ENCODE assay signal across 16 cellular contexts in the genomic region with DNA sequence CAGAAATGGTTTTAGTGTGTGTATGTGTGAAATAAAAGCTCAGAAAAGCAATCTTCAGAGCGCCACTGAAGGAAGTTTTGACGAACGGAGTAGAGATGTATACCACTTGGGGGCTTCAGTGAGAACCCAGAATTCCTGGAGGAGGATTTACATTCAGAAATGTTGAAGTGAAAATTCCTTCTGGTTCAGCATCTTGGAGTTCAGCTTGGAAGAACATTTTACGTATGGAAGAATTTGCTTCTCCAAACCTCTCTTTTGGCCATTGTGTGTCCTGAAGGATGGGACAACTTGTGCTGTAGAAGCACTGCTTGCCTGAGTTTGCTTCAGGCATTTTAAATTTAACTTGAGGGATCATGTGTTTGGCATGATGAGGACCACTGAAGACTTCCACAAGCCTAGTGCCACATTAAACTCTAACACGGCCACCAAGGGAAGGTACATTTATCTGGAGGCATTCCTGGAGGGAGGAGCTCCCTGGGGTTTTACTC. TPM values are rescaled to one million over a fixed set of nuclear protein-coding genes. Genes with fewer than 3 reads are reported as not detected.
A peak's percentile ranks its signal among the peaks of the same experiment; 100 is the strongest.
DNase-seq lines count a peak whose midpoint lies in the region; ATAC-seq and TF ChIP-seq lines count a peak whose summit lies in the region.
"Had no signal": no experiment of that assay in that cellular context is flagged by ENCODE, and none has a peak within 500 bp of the region (broad histone marks: within the 10 kb centered on the region; RNA-seq: fewer than 3 reads in every experiment).

No MANE protein-coding gene starts in this region.

- POLR2A ChIA-PET in OCI-LY7 (lab: Charles Lee): no interaction called here

- peak overlapping the region; percentile 32 for H3K9ac ChIP-seq in adipocyte (ENCODE audit: low read length)

- H2AFZ ChIP-seq in ACC112 (ENCODE audit: low read length, unreplicated experiment): peak overlapping the region; percentile 45
- peak overlapping the region; percentile 96 for H2AFZ ChIP-seq in neuron (ENCODE audit: low read depth, low read length)
- no peak overlapping the region for H2AFZ ChIP-seq in OCI-LY7 (ENCODE audit: low read length)

- H4K20me1 ChIP-seq in OCI-LY7 (ENCODE audit: insufficient read depth, low read length): no peaks in the 10 kb centered on the region

- H3K9me3 ChIP-seq in adipocyte (ENCODE audit: control insufficient read depth, low read length): no peaks in the 10 kb centered on the region
- peaks cover 0 to 5% (median 0%) of the 10 kb centered on the region in 11 donors for H3K9me3 ChIP-seq in heart right ventricle
- peaks cover 7% of the 10 kb centered on the region for H3K9me3 ChIP-seq in neuron (ENCODE audit: low read length)
- no peaks in the 10 kb centered on the region for H3K9me3 ChIP-seq in OCI-LY7 (ENCODE audit: low read length)
- H3K9me3 ChIP-seq: esophagus squamous epithelium had no signal

- H3K4me1 ChIP-seq in ACC112 (ENCODE audit: control insufficient read depth, insufficient read depth, low read length, unreplicated experiment) (no peaks in the 10 kb centered on the region), adipocyte (ENCODE audit: control insufficient read depth, insufficient read depth, low read length) (peaks cover 8% of the 10 kb centered on the region), heart right ventricle (peaks cover 0 to 16% (median 0%) of the 10 kb centered on the region in 9 donors), neuron (ENCODE audit: insufficient read depth, low read length) (peaks cover 34% of the 10 kb centered on the region), OCI-LY7 (ENCODE audit: insufficient read depth, low read length, poor library complexity, severe bottlenecking) (no peaks in the 10 kb centered on the region)

- no peak overlapping the region for H3K4me2 ChIP-seq in OCI-LY7 (ENCODE audit: low read length)

- no peaks in the 10 kb centered on the region for H3K79me2 ChIP-seq in ACC112 (ENCODE audit: control insufficient read depth, insufficient read depth, low read length, unreplicated experiment)
- no peaks in the 10 kb centered on the region for H3K79me2 ChIP-seq in OCI-LY7 (ENCODE audit: insufficient read depth, low read depth, low read length)

- TF ChIP-seq CTCF in heart right ventricle (IDR thresholded peaks at IDR 0.05) (peak in 1 of 9 donors; percentile 9), OCI-LY7 (conservative IDR thresholded peaks at IDR 0.05; ENCODE audit: low read length) (no peak)

- intact Hi-C loops in heart right ventricle (cut with DNase I): loop anchor here in 6 of 10 donors (2.0 to 10.0 kb wide), 4 partner anchors 62 to 769 kb away; no protein-coding TSS in a partner anchor
- intact Hi-C loops in OCI-LY7 (cut with micrococcal nuclease; ENCODE audit: unreplicated experiment): no loop called here

- DNase-seq in adipocyte (ENCODE audit: low read depth): peak; percentile 24
- no peak for DNase-seq in heart right ventricle
- DNase-seq in H4 (ENCODE audit: low spot score): no peak
- DNase-seq in OCI-LY7 (ENCODE audit: low spot score): no peak
- DNase-seq in NCI-H82 (lab: John Stamatoyannopoulos, UW): no peak
- DNase-seq: activated CD4-positive, alpha-beta T cell treated with anti-CD3 and anti-CD28 coated beads for 48 hours; activated naive CD4-positive, alpha-beta T cell treated with anti-CD3 and anti-CD28 coated beads for 36 hours; esophagus squamous epithelium; SHP77; stimulated activated CD4-positive, alpha-beta T cell treated with anti-CD3 and anti-CD28 coated beads, Interleukin-1b, Interleukin-23, amount 100 ng/mL, for 48 hours had no signal

- CTCF ChIA-PET in OCI-LY7 (lab: Charles Lee; ENCODE audit: unreplicated experiment): no interaction called here

- 14 to 20% methylated on average over 5 of the region's 5 CpGs for WGBS in heart right ventricle, 2 donors

- H3K27me3 ChIP-seq in ACC112 (ENCODE audit: insufficient read depth, low read length): peaks cover 34% of the 10 kb centered on the region
- H3K27me3 ChIP-seq in adipocyte (replicated peaks; ENCODE audit: control insufficient read depth, insufficient read depth, low read length): peaks cover 9% of the 10 kb centered on the region
- peaks cover 0 to 28% (median 11%) of the 10 kb centered on the region in 7 donors for H3K27me3 ChIP-seq in heart right ventricle
- no peaks in the 10 kb centered on the region for H3K27me3 ChIP-seq in neuron (ENCODE audit: insufficient read depth, low read length)

- no peaks in the 10 kb centered on the region for H3K36me3 ChIP-seq in ACC112 (ENCODE audit: insufficient read depth, low read length)
- H3K36me3 ChIP-seq in adipocyte (ENCODE audit: control insufficient read depth, insufficient read depth, low read length, severe bottlenecking): no peaks in the 10 kb centered on the region
- no peaks in the 10 kb centered on the region for H3K36me3 ChIP-seq in heart right ventricle
- peaks cover 10% of the 10 kb centered on the region for H3K36me3 ChIP-seq in neuron (ENCODE audit: insufficient read depth, low read length)
- no peaks in the 10 kb centered on the region for H3K36me3 ChIP-seq in OCI-LY7 (ENCODE audit: insufficient read depth, low read length)
- H3K36me3 ChIP-seq: esophagus squamous epithelium had no signal

- no TSS peak for BruUV-seq in OCI-LY7 (replicated peaks; lab: Mats Ljungman, UMichigan)

- H3K27ac ChIP-seq in ACC112 (ENCODE audit: low read depth, low read length) (no peak overlapping the region), heart right ventricle (peak overlapping the region in 7 of 10 donors; percentile 1 to 57 (median 20)), OCI-LY7 (ENCODE audit: low read depth, low read length, poor library complexity, severe bottlenecking) (no peak overlapping the region)

- ATAC-seq in heart right ventricle: peak in 1 of 8 donors; percentile 33
- no peak for ATAC-seq in GM21360 (IDR thresholded peaks at IDR 0.05; ENCODE audit: unreplicated experiment)

- H3K4me3 ChIP-seq in ACC112 (ENCODE audit: low read depth, low read length): peak overlapping the region; percentile 36
- peak overlapping the region; percentile 71 for H3K4me3 ChIP-seq in adipocyte (ENCODE audit: low read length)
- H3K4me3 ChIP-seq in heart right ventricle: peak overlapping the region; percentile 1 to 52 (median 28)
- peak overlapping the region; percentile 91 for H3K4me3 ChIP-seq in neuron (ENCODE audit: low read length)
- no peak overlapping the region for H3K4me3 ChIP-seq in OCI-LY7 (ENCODE audit: low read depth, low read length, poor library complexity, severe bottlenecking)

- no peaks in the 10 kb centered on the region for H3K9me2 ChIP-seq in OCI-LY7 (ENCODE audit: insufficient read depth, low read length)

RNA-seq across cellular contexts. Expression of a gene that starts 0.7 kb away (rescaled TPM):
- total RNA-seq in heart right ventricle (10 to 100 TPM in 9 of 10 donors, 1 to 10 TPM in 1; 9.5 to 33.3 (median 19.6) TPM), OCI-LY7 (2022) (not detected in 2 replicates)
- polyA plus RNA-seq in heart right ventricle: 1 to 10 TPM; 1.7 to 5.3 TPM
- 2.8 and 3.4 TPM in 2 replicates for total RNA-seq in H4 (2014; rRNA removed; shearing (Covaris generic))
- total RNA-seq in OCI-LY7 (2014; rRNA removed; shearing (Covaris generic)): not detected in 2 replicates

RNA-seq across cellular contexts. Expression of a gene that starts 14.8 kb away (rescaled TPM):
- total RNA-seq in heart right ventricle (1 to 10 TPM in 1 of 10 donors, under 1 TPM in 9; 0.15 to 1.0 (median 0.39) TPM), OCI-LY7 (2022) (not detected in 2 replicates)
- polyA plus RNA-seq in heart right ventricle: under 1 TPM; 0.01 to 0.15 TPM
- not detected in 2 replicates for total RNA-seq in H4 (2014; rRNA removed; shearing (Covaris generic))
- not detected in 2 replicates for total RNA-seq in OCI-LY7 (2014; rRNA removed; shearing (Covaris generic))
- total RNA-seq: activated naive CD4-positive, alpha-beta T cell treated with anti-CD3 and anti-CD28 coated beads for 36 hours; HT-29; mononuclear cell had no signal
- polyA plus RNA-seq: AG04450 had no signal

Comparison
In these comparisons a context has a peak if more than half of its experiments do, and no peak if none do; other contexts are left out.
1. H3K27ac ChIP-seq: peak in heart right ventricle (7 of 10); none in ACC112 (single experiment) and OCI-LY7 (single experiment).